Comparison of ENCODE assay signal across 19 cellular contexts in the genomic region with DNA sequence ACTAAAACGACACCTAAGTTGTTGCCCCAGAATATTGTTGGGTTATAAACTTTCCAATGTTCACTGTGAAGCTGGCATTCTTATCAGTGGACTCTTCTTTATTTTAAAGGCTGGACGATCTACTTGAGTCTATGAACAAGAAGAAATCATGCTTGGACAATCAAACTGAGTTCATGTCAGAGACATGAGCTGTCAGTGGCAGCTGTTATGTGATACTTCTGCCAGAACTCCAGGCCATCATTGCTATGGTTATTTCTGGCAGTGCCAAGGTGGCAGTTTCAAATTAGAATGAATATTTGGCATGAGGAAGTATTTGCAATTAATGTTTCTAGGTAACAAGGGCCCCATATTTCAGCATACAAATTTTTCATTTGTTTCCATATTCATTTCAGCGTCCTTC.
DNase-seq lines count a peak whose midpoint lies in the region; ATAC-seq and TF ChIP-seq lines count a peak whose summit lies in the region.
"Had no signal": no experiment of that assay in that cellular context is flagged by ENCODE, and none has a peak within 500 bp of the region (broad histone marks: within the 10 kb centered on the region; RNA-seq: fewer than 3 reads in every experiment).

No MANE protein-coding gene starts in this region.

- H3K79me2 ChIP-seq in PC-3 (ENCODE audit: low read length), result no peaks in the 10 kb centered on the region

- POLR2A ChIA-PET in PC-3 (lab: Charles Lee; ENCODE audit: unreplicated experiment), result no interaction called here

- H3K4me3 ChIP-seq in PC-3 (ENCODE audit: low read length), result no peak overlapping the region
- H3K4me3 ChIP-seq: GM23248 had no signal

- no peaks in the 10 kb centered on the region for H3F3A ChIP-seq in PC-3 (ENCODE audit: low read length, unreplicated experiment)

- H3K4me1 ChIP-seq in PC-3 (ENCODE audit: insufficient read depth, low read length), result no peaks in the 10 kb centered on the region
- H3K4me1 ChIP-seq: Caco-2 had no signal

- CTCF ChIA-PET in PC-3 (lab: Charles Lee), result no interaction called here

- no peak for DNase-seq in Right ventricle myocardium inferior (ENCODE audit: missing footprints)
- no peak for DNase-seq in cardiac septum (ENCODE audit: low spot score)
- DNase-seq in NCI-H446 treated with DMSO at 0.1 percent for 48 hours (lab: John Stamatoyannopoulos, UW), result peak; percentile 93
- DNase-seq in left cardiac atrium, result no peak
- DNase-seq in PC-3, result no peak
- DNase-seq in CD1c-positive myeloid dendritic cell (ENCODE audit: extremely low spot score), result no peak
- DNase-seq: Caco-2; CD4-positive, alpha-beta T cell; DMS153; GM23248; H9; HFFc6; Kasumi-1; NCI-H1417 treated with DMSO at 0.1 percent for 48 hours; NCI-H187; NCI-H69; NK-92 treated with Interleukin-12 subunit alpha and Interleukin-12 subunit beta, amount 100 ng/mL, for 24 hours had no signal

- no peaks in the 10 kb centered on the region for H3K27me3 ChIP-seq in PC-3 (ENCODE audit: low read length)

- intact Hi-C loops in Right ventricle myocardium inferior (cut with DNase I) (loop anchor here (10.0 kb wide), 1 partner anchor 405 kb away; no protein-coding TSS in a partner anchor), cardiac septum (cut with DNase I) (no loop called here), left cardiac atrium (cut with DNase I) (no loop called here), PC-3 (cut with micrococcal nuclease) (no loop called here)

- ATAC-seq in Right ventricle myocardium inferior, result peak; percentile 65
- peak; percentile 53 to 59 for ATAC-seq in left cardiac atrium
- no peak for ATAC-seq in GM18498 (IDR thresholded peaks at IDR 0.05; ENCODE audit: unreplicated experiment)
- no peak for ATAC-seq in PC-3
- ATAC-seq: Panc1 had no signal

- H2AFZ ChIP-seq in PC-3 (ENCODE audit: low read length), result no peak overlapping the region
- H2AFZ ChIP-seq: GM23248 had no signal

- no peak overlapping the region for H3K9ac ChIP-seq in PC-3 (ENCODE audit: low read length)
- H3K9ac ChIP-seq: GM23248 had no signal

- no peak overlapping the region for H3K27ac ChIP-seq in PC-3 (ENCODE audit: low read length)
- H3K27ac ChIP-seq: GM23248 had no signal

- no TSS peak for BruUV-seq in PC-3 (replicated peaks; lab: Mats Ljungman, UMichigan)

- no peak overlapping the region for H3K4me2 ChIP-seq in PC-3 (ENCODE audit: low read length)

- no peaks in the 10 kb centered on the region for H3K36me3 ChIP-seq in PC-3 (ENCODE audit: low read depth, low read length)

- TF ChIP-seq CTCF in PC-3 (conservative IDR thresholded peaks at IDR 0.05; ENCODE audit: low read depth, low read length), result no peak

- no peaks in the 10 kb centered on the region for H3K9me2 ChIP-seq in PC-3 (replicated peaks; ENCODE audit: low read length)

- H3K9me3 ChIP-seq in PC-3 (ENCODE audit: low read length), result no peaks in the 10 kb centered on the region
- H3K9me3 ChIP-seq: Caco-2 had no signal

- H4K20me1 ChIP-seq in PC-3 (ENCODE audit: low read length), result no peaks in the 10 kb centered on the region

Comparison
In these comparisons a context has a peak if more than half of its experiments do, and no peak if none do; other contexts are left out.
1. ATAC-seq: peak in Right ventricle myocardium inferior (single experiment) and left cardiac atrium (2 of 2); none in GM18498 (single experiment) and PC-3 (single experiment).